Comparison of ENCODE assay signal across 10 cellular contexts in genomic region chr11:87281496-87281895, GRCh38.
DNase-seq lines count a peak whose midpoint lies in the region; ATAC-seq and TF ChIP-seq lines count a peak whose summit lies in the region.
"Had no signal": no experiment of that assay in that cellular context is flagged by ENCODE, and none has a peak within 500 bp of the region (broad histone marks: within the 10 kb centered on the region; RNA-seq: fewer than 3 reads in every experiment).

No MANE protein-coding gene starts in this region.

- BruUV-seq in HCT116 (replicated peaks; lab: Mats Ljungman, UMichigan) = no TSS peak

- H3K9me2 ChIP-seq in HCT116 (ENCODE audit: insufficient read depth) = no peaks in the 10 kb centered on the region

- H3K4me1 ChIP-seq in HCT116 (ENCODE audit: control insufficient read depth in 1 of 2, insufficient read depth in 2 of 2, low read length in 2 of 2) = no peaks in the 10 kb centered on the region
- peaks cover 7% of the 10 kb centered on the region for H3K4me1 ChIP-seq in RWPE2 (ENCODE audit: insufficient read depth, poor library complexity, severe bottlenecking)

- H3K9me3 ChIP-seq in HCT116 (ENCODE audit: control insufficient read depth in 1 of 2, insufficient read depth in 1 of 2, low read depth in 1 of 2, low read length in 2 of 2) (no peaks in the 10 kb centered on the region), RWPE2 (ENCODE audit: severe bottlenecking) (no peaks in the 10 kb centered on the region)

- intact Hi-C loops in HCT116 (cut with micrococcal nuclease) = no loop called here

- no peaks in the 10 kb centered on the region for H3K79me2 ChIP-seq in HCT116 (ENCODE audit: insufficient read depth, low read length)

- H4K20me1 ChIP-seq in HCT116 (ENCODE audit: insufficient read depth) = no peaks in the 10 kb centered on the region

- H3K4me2 ChIP-seq in HCT116 (ENCODE audit: low read length) = no peak overlapping the region

- no peak for TF ChIP-seq POLR2A in HCT116 (IDR thresholded peaks at IDR 0.05; ENCODE audit: borderline replicate concordance, extremely low read depth, insufficient read depth, insufficient read length)

- H3K4me1 Mint-ChIP-seq in T-helper 2 cell treated with Interferon-gamma antibody and Interleukin-4, amounts not matched to agents 5 μg/mL and 100 μg/mL, for 36 hours (ENCODE audit: low read depth) = no peaks in the 10 kb centered on the region

- TF ChIP-seq CTCF in HCT116 (IDR thresholded peaks at IDR 0.05 in 2 of 3, conservative IDR thresholded peaks at IDR 0.05 in 1 of 3; ENCODE audit: borderline replicate concordance in 1 of 3, insufficient read depth in 1 of 3, low read depth in 2 of 3, low read length in 2 of 3) (peak in 1 of 3 experiments; percentile 31; a peak in 2 of 6 replicates), RWPE2 (IDR thresholded peaks at IDR 0.05; ENCODE audit: poor library complexity, severe bottlenecking) (peak; percentile 63), fibroblast of pulmonary artery (IDR thresholded peaks at IDR 0.05; ENCODE audit: low read length, missing control alignments) (peak; percentile 41)

- H3K36me3 ChIP-seq in HCT116 (ENCODE audit: control insufficient read depth in 1 of 2, insufficient read depth in 2 of 2, low read length in 2 of 2) (no peaks in the 10 kb centered on the region), RWPE2 (ENCODE audit: low read depth) (no peaks in the 10 kb centered on the region)

- H3K4me3 Mint-ChIP-seq in T-helper 2 cell treated with Interferon-gamma antibody and Interleukin-4, amounts not matched to agents 5 μg/mL and 100 μg/mL, for 36 hours = no peak overlapping the region

- no peaks in the 10 kb centered on the region for H3K9me3 Mint-ChIP-seq in T-helper 2 cell treated with Interferon-gamma antibody and Interleukin-4, amounts not matched to agents 5 μg/mL and 100 μg/mL, for 36 hours

- no peak for ATAC-seq in HCT116
- ATAC-seq in RWPE2 (ENCODE audit: low read depth) = peak; percentile 81
- ATAC-seq in HG03354 (IDR thresholded peaks at IDR 0.05; ENCODE audit: poor library complexity, severe bottlenecking, unreplicated experiment) = no peak

- no peak overlapping the region for H3K9ac ChIP-seq in HCT116 (ENCODE audit: low read length)

- DNase-seq in HCT116 (ENCODE audit: low read depth, low spot score) (no peak), RWPE2 (ENCODE audit: low spot score) (no peak), fibroblast of pulmonary artery (ENCODE audit: low read depth) (peak; percentile 91), pons (ENCODE audit: low spot score) (peak; percentile 36), mucosa of gallbladder (ENCODE audit: low spot score) (no peak), glomerular visceral epithelial cell (ENCODE audit: extremely low spot score) (no peak)
- DNase-seq in T-helper 2 cell treated with Interferon-gamma antibody and Interleukin-4, amounts not matched to agents 5 μg/mL and 100 μg/mL, for 36 hours (ENCODE audit: low spot score) = no peak
- DNase-seq: activated gamma-delta T cell, SHP77 treated with DMSO at 0.1 percent for 48 hours had no signal

- no peak overlapping the region for H2AFZ ChIP-seq in HCT116 (ENCODE audit: low read depth, low read length, poor library complexity, severe bottlenecking)

- H3K4me3 ChIP-seq in HCT116 (replicated peaks in 1 of 2; ENCODE audit: low read depth in 1 of 2, low read length in 2 of 2) (no peak overlapping the region), RWPE2 (ENCODE audit: severe bottlenecking) (no peak overlapping the region), fibroblast of pulmonary artery (replicated peaks; ENCODE audit: low read depth, low read length) (no peak overlapping the region)

- TF ChIP-seq RAD21 in HCT116 (IDR thresholded peaks at IDR 0.05; ENCODE audit: low read depth) = peak; percentile 45

- no peaks in the 10 kb centered on the region for H3K27me3 Mint-ChIP-seq in T-helper 2 cell treated with Interferon-gamma antibody and Interleukin-4, amounts not matched to agents 5 μg/mL and 100 μg/mL, for 36 hours (ENCODE audit: low read depth)

- RAD21 ChIA-PET in HCT116 (lab: Charles Lee; ENCODE audit: low non-redundant PET in 1 of 2, low total read pairs in 2 of 2, uncharacterized antibody in 2 of 2, unreplicated experiment in 2 of 2) = no interaction called here

- CTCF ChIA-PET in HCT116 (lab: Charles Lee) = interaction anchor here (1.0 kb wide), 1 partner anchor 343 kb away, joined by 5 read pairs; no protein-coding TSS in a partner anchor

- H3K27me3 ChIP-seq in HCT116 (ENCODE audit: insufficient read depth, low read length) (no peaks in the 10 kb centered on the region), RWPE2 (ENCODE audit: insufficient read depth, poor library complexity, severe bottlenecking) (no peaks in the 10 kb centered on the region)

- no peaks in the 10 kb centered on the region for H3K36me3 Mint-ChIP-seq in T-helper 2 cell treated with Interferon-gamma antibody and Interleukin-4, amounts not matched to agents 5 μg/mL and 100 μg/mL, for 36 hours (ENCODE audit: low read depth)

- H3K27ac Mint-ChIP-seq in T-helper 2 cell treated with Interferon-gamma antibody and Interleukin-4, amounts not matched to agents 5 μg/mL and 100 μg/mL, for 36 hours = no peak overlapping the region

- POLR2A ChIA-PET in HCT116 (lab: Charles Lee) = no interaction called here

- H3K27ac ChIP-seq in HCT116 (ENCODE audit: low read depth, low read length) (no peak overlapping the region), RWPE2 (ENCODE audit: poor library complexity, severe bottlenecking) (no peak overlapping the region)

TF ChIP-seq in HCT116, 20 proteins besides CTCF, POLR2A, EP300 and RAD21:
- TF ChIP-seq POLR2AphosphoS5 (IDR thresholded peaks at IDR 0.05; ENCODE audit: low read depth, low read length) = no peak
- TF ChIP-seq MAX (IDR thresholded peaks at IDR 0.05) = no peak
- no peak for TF ChIP-seq SRF (IDR thresholded peaks at IDR 0.05; ENCODE audit: low read depth)
- no peak for TF ChIP-seq SIN3A (IDR thresholded peaks at IDR 0.05; ENCODE audit: low read depth)
- no peak for TF ChIP-seq EZH2 (IDR thresholded peaks at IDR 0.05)
- no peak for TF ChIP-seq TCF7L2 (IDR thresholded peaks at IDR 0.05; ENCODE audit: borderline replicate concordance, extremely low read depth, insufficient read depth, insufficient read length)
- no peak for TF ChIP-seq EGR1 (IDR thresholded peaks at IDR 0.05; ENCODE audit: low read depth)
- TF ChIP-seq ZNF274 (IDR thresholded peaks at IDR 0.05; ENCODE audit: low read depth, low read length) = no peak
- no peak for TF ChIP-seq FOSL1 (IDR thresholded peaks at IDR 0.05; ENCODE audit: low read depth)
- TF ChIP-seq REST (IDR thresholded peaks at IDR 0.05; ENCODE audit: low read depth) = no peak

Comparison
In these comparisons a context has a peak if more than half of its experiments do, and no peak if none do; other contexts are left out.
1. DNase-seq: peak in fibroblast of pulmonary artery (single experiment) and pons (single experiment); none in HCT116 (single experiment), RWPE2 (single experiment), mucosa of gallbladder (single experiment), glomerular visceral epithelial cell (single experiment) and T-helper 2 cell treated with Interferon-gamma antibody and Interleukin-4, amounts not matched to agents 5 μg/mL and 100 μg/mL, for 36 hours (single experiment).